8 cellular contexts compared by ENCODE assay signal in the genomic region with DNA sequence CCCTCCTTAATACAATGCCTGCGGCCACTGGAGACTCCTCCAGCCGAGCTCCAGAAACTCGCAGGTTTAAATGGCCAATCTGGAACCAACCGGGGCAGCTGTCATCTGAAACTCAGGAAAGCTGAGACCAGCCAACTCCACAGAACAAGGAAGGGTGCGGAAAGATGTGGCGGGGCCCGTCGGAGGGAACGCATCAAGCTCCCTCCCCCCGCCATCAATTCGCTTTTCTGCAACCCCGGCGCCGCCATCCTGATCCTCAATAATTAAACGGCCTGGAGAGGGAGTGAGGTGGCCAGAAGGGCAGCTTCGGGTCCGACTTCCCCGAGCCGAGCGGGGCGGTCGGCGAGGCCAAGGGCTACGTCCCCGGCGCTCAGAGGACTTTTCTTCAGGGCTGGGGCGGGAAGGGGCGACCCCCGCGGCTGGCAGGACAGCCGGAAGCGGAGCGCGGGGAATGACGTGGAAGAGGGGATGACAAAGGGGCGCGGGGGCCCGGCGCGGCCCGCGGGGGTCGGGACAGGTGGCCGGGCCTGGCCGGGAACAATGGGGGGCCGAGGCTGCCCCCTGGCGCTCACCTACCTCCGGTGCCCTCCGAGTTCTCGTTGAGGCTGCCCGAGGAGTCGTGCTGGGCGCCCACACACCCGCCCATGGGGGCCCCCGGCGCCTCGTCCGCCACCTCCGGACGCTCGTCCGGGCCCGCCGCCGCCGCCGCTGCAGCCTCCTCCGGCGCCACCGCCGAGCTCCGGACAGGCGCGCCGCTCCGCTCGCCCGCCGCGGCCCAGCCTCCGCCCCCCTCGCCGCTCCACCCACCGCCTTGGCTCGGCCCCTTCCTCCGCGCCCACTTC. TPM values are rescaled to one million over a fixed set of nuclear protein-coding genes. Genes with fewer than 3 reads are reported as not detected.
DNase-seq lines count a peak whose midpoint lies in the region; ATAC-seq and TF ChIP-seq lines count a peak whose summit lies in the region.

A gene with protein sequence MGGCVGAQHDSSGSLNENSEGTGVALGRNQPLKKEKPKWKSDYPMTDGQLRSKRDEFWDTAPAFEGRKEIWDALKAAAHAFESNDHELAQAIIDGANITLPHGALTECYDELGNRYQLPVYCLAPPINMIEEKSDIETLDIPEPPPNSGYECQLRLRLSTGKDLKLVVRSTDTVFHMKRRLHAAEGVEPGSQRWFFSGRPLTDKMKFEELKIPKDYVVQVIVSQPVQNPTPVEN (minus strand): TSS at position 745 of the 842 bp plus-strand sequence. CDS start 99 bp downstream, at position 646.

- no peaks in the 10 kb centered on the region for H3K9me3 Mint-ChIP-seq in IgD-negative memory B cell
- no peaks in the 10 kb centered on the region for H3K9me3 Mint-ChIP-seq in activated naive CD8-positive, alpha-beta T cell treated with anti-CD3 and anti-CD28 coated beads for 36 hours

- H3K36me3 ChIP-seq in ovary (no peaks in the 10 kb centered on the region), thymus (ENCODE audit: control insufficient read depth, insufficient read depth) (no peaks in the 10 kb centered on the region)

- in situ Hi-C loops in SK-MEL-5 (cut with HindIII; ENCODE audit: low pct_unique_long_range_greater_than_20kb, low sequenced_read_pairs): loop anchor here (25.0 kb wide), 1 partner anchor 196 kb away; no protein-coding TSS in a partner anchor

- H3K4me1 Mint-ChIP-seq in IgD-negative memory B cell: peaks cover 15 to 19% (median 15%) of the 10 kb centered on the region in 3 donors
- H3K4me1 Mint-ChIP-seq in activated naive CD8-positive, alpha-beta T cell treated with anti-CD3 and anti-CD28 coated beads for 36 hours: peaks cover 27% of the 10 kb centered on the region

- H3K4me3 ChIP-seq in ovary (peak within 1 kb of the TSS; percentile 55), thymus (ENCODE audit: low read length) (peak within 1 kb of the TSS; percentile 91)

- no peak for TF ChIP-seq POLR2A in ovary (IDR thresholded peaks at IDR 0.05)

- peak; percentile 27 to 48 (median 38) for TF ChIP-seq CTCF in ovary (IDR thresholded peaks at IDR 0.05)

- peak within 1 kb of the TSS; percentile 23 to 82 (median 39) for H3K27ac Mint-ChIP-seq in IgD-negative memory B cell
- H3K27ac Mint-ChIP-seq in activated naive CD8-positive, alpha-beta T cell treated with anti-CD3 and anti-CD28 coated beads for 36 hours: peak within 1 kb of the TSS; percentile 82

- WGBS in ovary, 3 donors: 1% methylated on average over 32 to 86 of the region's 87 CpGs
- WGBS in thymus: under 1% methylated on average over 86 of the region's 87 CpGs

- ATAC-seq in GM21576 (IDR thresholded peaks at IDR 0.05; ENCODE audit: unreplicated experiment): peak; percentile 83

- peaks cover 1% of the 10 kb centered on the region for H3K27me3 Mint-ChIP-seq in IgD-negative memory B cell
- no peaks in the 10 kb centered on the region for H3K27me3 Mint-ChIP-seq in activated naive CD8-positive, alpha-beta T cell treated with anti-CD3 and anti-CD28 coated beads for 36 hours

- peaks cover 4% of the 10 kb centered on the region for H3K4me1 ChIP-seq in ovary (ENCODE audit: insufficient read depth)
- peaks cover 3% of the 10 kb centered on the region for H3K4me1 ChIP-seq in thymus (ENCODE audit: control insufficient read depth, insufficient read depth, low read length)

- H3K9me3 ChIP-seq in ovary (no peaks in the 10 kb centered on the region), thymus (ENCODE audit: control insufficient read depth) (no peaks in the 10 kb centered on the region)

- H3K27me3 ChIP-seq in ovary (no peaks in the 10 kb centered on the region), thymus (ENCODE audit: control insufficient read depth, insufficient read depth) (peaks cover 2% of the 10 kb centered on the region)

- H3K27ac ChIP-seq in ovary (peak within 1 kb of the TSS; percentile 86 to 90), thymus (ENCODE audit: low read depth) (peak within 1 kb of the TSS; percentile 78)

- no peak for TF ChIP-seq EP300 in ovary (IDR thresholded peaks at IDR 0.05)

- H3K36me3 Mint-ChIP-seq in IgD-negative memory B cell: no peaks in the 10 kb centered on the region
- H3K36me3 Mint-ChIP-seq in activated naive CD8-positive, alpha-beta T cell treated with anti-CD3 and anti-CD28 coated beads for 36 hours: peaks cover 3% of the 10 kb centered on the region

- intact Hi-C loops in head of caudate nucleus (cut with DNase I): loop anchor here (5.0 to 10.0 kb wide), 3 partner anchors 96 to 276 kb away; a partner anchor contains a TSS
- intact Hi-C loops in ovary (cut with DNase I): loop anchor here in 3 of 4 donors (5.0 kb wide), 2 partner anchors 96 to 169 kb away; a partner anchor contains a TSS

- peak within 1 kb of the TSS; percentile 87 to 97 (median 94) for H3K4me3 Mint-ChIP-seq in IgD-negative memory B cell
- peak within 1 kb of the TSS; percentile 91 for H3K4me3 Mint-ChIP-seq in activated naive CD8-positive, alpha-beta T cell treated with anti-CD3 and anti-CD28 coated beads for 36 hours

- DNase-seq in EH (ENCODE audit: low read depth) (peak; percentile 84), SK-MEL-5 (ENCODE audit: low read depth, low spot score) (peak; percentile 66), head of caudate nucleus (peak; percentile 18 to 91 (median 78)), ovary (peak; percentile 82 to 89 (median 85))
- peak; percentile 86 for DNase-seq in activated naive CD8-positive, alpha-beta T cell treated with anti-CD3 and anti-CD28 coated beads for 36 hours

RNA-seq across cellular contexts. Expression of the gene that starts here (rescaled TPM):
- polyA plus RNA-seq in IgD-negative memory B cell (3.1 TPM), ovary (10 to 100 TPM; 17.0 to 29.2 TPM), thymus (17.8 TPM)
- 17.2 and 18.3 TPM in 2 replicates for total RNA-seq in SK-MEL-5 (2014; rRNA removed; shearing (Covaris generic))
- 14.3 and 15.7 TPM in 2 replicates for polyA plus RNA-seq in SK-MEL-5 (2015; cell fraction: cytosol; rRNA removed)
- 5.5 and 6.0 TPM in 2 replicates for polyA plus RNA-seq in SK-MEL-5 (2015; cell fraction: nucleus; rRNA removed)
- total RNA-seq in activated naive CD8-positive, alpha-beta T cell treated with anti-CD3 and anti-CD28 coated beads for 36 hours: 1 to 10 TPM; 8.3 to 9.1 TPM
- total RNA-seq in ovary: 10 to 100 TPM; 21.4 to 31.5 (median 28.6) TPM

Comparison
In these comparisons a context has a peak if more than half of its experiments do, and no peak if none do; other contexts are left out.
1. Peak in every context shown above with its lines: DNase-seq, ATAC-seq, H3K4me3 ChIP-seq and H3K27ac ChIP-seq.